ENCODE assay signal across 7 cellular contexts in genomic region chr11:83836883-83837654, GRCh38.
DNase-seq lines count a peak whose midpoint lies in the region; ATAC-seq, FAIRE-seq and TF ChIP-seq lines count a peak whose summit lies in the region.

No MANE protein-coding gene starts in this region.

- H3K27ac ChIP-seq in GM12878 (ENCODE audit: control insufficient read depth, insufficient read depth) (no peak overlapping the region), substantia nigra (ENCODE audit: low read depth, low read length, poor library complexity, severe bottlenecking) (peak overlapping the region; percentile 86)

- no peak overlapping the region for H2AFZ ChIP-seq in GM12878 (ENCODE audit: control insufficient read depth, low read depth, low read length)

- POLR2A ChIA-PET in GM12878 (lab: Charles Lee) = no interaction called here

- ATAC-seq in GM19372 (IDR thresholded peaks at IDR 0.05; ENCODE audit: low read depth, unreplicated experiment) (peak; percentile 90), HG03196 (IDR thresholded peaks at IDR 0.05; ENCODE audit: unreplicated experiment) (peak; percentile 70), GM12878 (peak; percentile 97)

- no peaks in the 10 kb centered on the region for H4K20me1 ChIP-seq in GM12878 (ENCODE audit: control insufficient read depth, insufficient read depth)

- 18% methylated on average over 10 of the region's 10 CpGs for WGBS in GM12878 (ENCODE audit: insufficient coverage, insufficient replicate concordance, low lambda C conversion rate, missing lambda C conversion rate)

- CTCF ChIA-PET in GM12878 (lab: Yijun Ruan, JAX) = interaction anchor here (0.7 to 5.0 kb wide), 27 partner anchors 8 to 855 kb away, joined by 3 to 37 read pairs (median 5); no protein-coding TSS in a partner anchor

- no peak overlapping the region for H3K4me2 ChIP-seq in GM12878 (ENCODE audit: control insufficient read depth, insufficient read depth)

- no peaks in the 10 kb centered on the region for H3K9me3 ChIP-seq in GM12878 (replicated peaks; ENCODE audit: control insufficient read depth, insufficient read depth, low read length)

- RAD21 ChIA-PET in GM12878 (lab: Charles Lee; ENCODE audit: unreplicated experiment) = interaction anchor here (0.5 to 1.9 kb wide), 11 partner anchors 9 to 936 kb away, joined by 3 to 9 read pairs (median 4); partner anchors contain the start of gene DDIAS

- H3K36me3 ChIP-seq in GM12878 (ENCODE audit: control insufficient read depth in 2 of 2, insufficient read depth in 2 of 2, low read length in 1 of 2) = no peaks in the 10 kb centered on the region

- no TSS peak for BruUV-seq in GM12878 (replicated peaks; lab: Mats Ljungman, UMichigan)

- SMC1A ChIA-PET in GM12878 (lab: Charles Lee; ENCODE audit: uncharacterized antibody, unreplicated experiment) = interaction anchor here (0.9 to 1.5 kb wide), 9 partner anchors 8 to 729 kb away, joined by 3 to 7 read pairs (median 3); no protein-coding TSS in a partner anchor

- no peak for TF ChIP-seq EP300 in GM12878 (IDR thresholded peaks at IDR 0.05; ENCODE audit: borderline replicate concordance in 1 of 2, control insufficient read depth in 1 of 2, low read depth in 2 of 2, low read length in 2 of 2)

- DNase-seq in G401 (ENCODE audit: low spot score) (peak; percentile 49), NCI-H526 (lab: John Stamatoyannopoulos, UW) (peak; percentile 63 to 85), GM12878 (ENCODE audit: low read depth, low spot score) (peak; percentile 5), iPS-NIHi7 (ENCODE audit: extremely low spot score) (peak; percentile 87), substantia nigra (lab: John Stamatoyannopoulos, UW) (peak in 41 of 49 donors; percentile 3 to 71 (median 33))

- H3K27me3 ChIP-seq in GM12878 (replicated peaks in 1 of 2; ENCODE audit: control insufficient read depth in 2 of 2, insufficient read depth in 2 of 2, low read length in 1 of 2) = peaks cover 0 to 5% of the 10 kb centered on the region in 2 experiments; a peak in 1 of 4 replicates

- no peak overlapping the region for H3K9ac ChIP-seq in GM12878 (ENCODE audit: control insufficient read depth, insufficient read depth, low read length)

- no peak overlapping the region for H3K4me3 ChIP-seq in GM12878

- TF ChIP-seq POLR2A in GM12878 (IDR thresholded peaks at IDR 0.05; ENCODE audit: low read depth, low read length) = no peak

- TF ChIP-seq CTCF in GM12878 (IDR thresholded peaks at IDR 0.05 in 2 of 3, conservative IDR thresholded peaks at IDR 0.05 in 1 of 3; ENCODE audit: control insufficient read depth in 2 of 3, extremely low read depth in 1 of 3, insufficient read depth in 1 of 3, low read depth in 3 of 3, low read length in 3 of 3) = peak; percentile 77 to 80 (median 79); a peak in 5 of 6 replicates

- peak; percentile 86 for TF ChIP-seq RAD21 in GM12878 (IDR thresholded peaks at IDR 0.05; ENCODE audit: insufficient read depth, low read depth, low read length)

- intact Hi-C loops in GM12878 (cut with micrococcal nuclease; ENCODE audit: unreplicated experiment) = loop anchor here (1.0 to 5.0 kb wide), 4 partner anchors 120 to 688 kb away; no protein-coding TSS in a partner anchor

- peaks cover 4% of the 10 kb centered on the region for H3K4me1 ChIP-seq in GM12878 (ENCODE audit: control insufficient read depth, insufficient read depth, low read length)

- in situ Hi-C loops in G401 (cut with HindIII; ENCODE audit: low sequenced_read_pairs) (no loop called here), GM12878 (cut with MboI) (loop anchor here (5.0 to 10.0 kb wide), 2 partner anchors 425 to 728 kb away; no protein-coding TSS in a partner anchor)

- H3K79me2 ChIP-seq in GM12878 (ENCODE audit: control insufficient read depth, insufficient read depth, low read length) = no peaks in the 10 kb centered on the region

- FAIRE-seq in GM12878 (lab: Jason Lieb, UNC) = peak; percentile 97

TF ChIP-seq in GM12878, 131 proteins besides CTCF, POLR2A, EP300 and RAD21:
- TF ChIP-seq MYB (IDR thresholded peaks at IDR 0.05; ENCODE audit: borderline replicate concordance, low read depth, low read length) (no peak), MLLT1 (IDR thresholded peaks at IDR 0.05) (peak; percentile 55; the same call in 1 of the 2 replicates), RB1 (IDR thresholded peaks at IDR 0.05; ENCODE audit: borderline replicate concordance) (no peak), SMC3 (IDR thresholded peaks at IDR 0.05; ENCODE audit: borderline replicate concordance, low read length) (peak; percentile 73), SIX5 (IDR thresholded peaks at IDR 0.05; ENCODE audit: low read depth, low read length, severe bottlenecking) (no peak), ZSCAN29 (IDR thresholded peaks at IDR 0.05) (no peak), YY1 (IDR thresholded peaks at IDR 0.05; ENCODE audit: low read depth, low read length) (0 out of 2 replicates have a peak, but pooled peaks have one; percentile 29), SMAD5 (IDR thresholded peaks at IDR 0.05; ENCODE audit: low read depth) (no peak), IRF4 (IDR thresholded peaks at IDR 0.05; ENCODE audit: low read depth, low read length) (0 out of 2 replicates have a peak, but pooled peaks have one; percentile 25), RELB (IDR thresholded peaks at IDR 0.05; ENCODE audit: low read depth) (no peak)

Comparison
In these comparisons a context has a peak if more than half of its experiments do, and no peak if none do; other contexts are left out.
1. DNase-seq: peak in every context shown above with its lines; median percentile 87 in iPS-NIHi7; 74 in NCI-H526; 49 in G401; 33 in substantia nigra; 5 in GM12878.